8 cellular contexts compared by ENCODE assay signal in the genomic region with DNA sequence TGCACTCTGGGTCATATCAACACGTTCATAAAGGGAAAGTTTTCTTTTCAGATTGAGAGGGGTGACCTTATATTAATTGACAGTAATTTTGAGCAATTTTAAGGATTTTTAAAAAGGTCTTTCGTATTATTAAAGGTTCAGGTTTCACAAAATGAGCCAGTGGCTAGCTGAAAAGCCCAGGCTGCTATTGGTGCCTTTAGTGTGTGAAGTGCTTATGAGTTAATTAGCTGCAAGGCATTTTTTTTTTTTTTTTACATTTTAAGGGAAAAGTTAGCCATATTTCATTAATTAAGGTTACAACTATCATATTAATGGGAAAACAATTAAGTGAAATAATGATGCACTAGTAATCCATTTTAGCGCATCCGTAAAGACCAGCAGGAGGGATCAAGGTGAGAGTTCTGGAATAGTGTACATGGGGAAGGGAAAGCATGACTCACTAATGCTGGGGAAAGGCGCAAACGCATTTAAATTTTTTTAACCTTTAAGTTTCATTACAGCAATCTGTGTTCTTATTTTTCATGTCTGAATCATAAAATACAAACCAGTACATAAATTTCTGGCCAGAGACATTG.
A peak's percentile ranks its signal among the peaks of the same experiment; 100 is the strongest.
DNase-seq lines count a peak whose midpoint lies in the region; ATAC-seq and TF ChIP-seq lines count a peak whose summit lies in the region.

No MANE protein-coding gene starts in this region.

- peak; percentile 73 for DNase-seq in NCI-H69 (lab: John Stamatoyannopoulos, UW)
- DNase-seq in NCI-H2029 treated with DMSO at 0.1 percent for 48 hours (lab: John Stamatoyannopoulos, UW), result no peak
- DNase-seq in NK-92 (lab: John Stamatoyannopoulos, UW; ENCODE audit: unreplicated experiment), result no peak
- no peak for DNase-seq in tibial nerve (ENCODE audit: low spot score in 2 of 2)
- DNase-seq in NCI-H82 (lab: John Stamatoyannopoulos, UW), result no peak

- H3K79me2 ChIP-seq in neural cell (replicated peaks; ENCODE audit: insufficient read depth, low read length), result no peaks in the 10 kb centered on the region

- H3K9me3 ChIP-seq in neural cell (ENCODE audit: low read length) (no peaks in the 10 kb centered on the region), tibial nerve (no peaks in the 10 kb centered on the region)

- H3K27ac ChIP-seq in neural cell (ENCODE audit: low read length) (no peak overlapping the region), tibial nerve (no peak overlapping the region)

- peaks cover 0 to 12% (median 2%) of the 10 kb centered on the region in 4 donors for H3K4me1 ChIP-seq in tibial nerve

- H3K4me3 ChIP-seq in neural cell (ENCODE audit: low read length) (peak overlapping the region; percentile 4), tibial nerve (no peak overlapping the region)

- no peaks in the 10 kb centered on the region for H4K20me1 ChIP-seq in neural cell (ENCODE audit: insufficient read depth)

- H3K4me2 ChIP-seq in neural cell (ENCODE audit: low read length), result no peak overlapping the region

- H3K36me3 ChIP-seq in neural cell (ENCODE audit: insufficient read depth, low read length), result no peaks in the 10 kb centered on the region
- H3K36me3 ChIP-seq in tibial nerve, result peaks cover 0 to 4% (median 0%) of the 10 kb centered on the region in 3 donors

- no peak for TF ChIP-seq EP300 in neural cell (conservative IDR thresholded peaks at IDR 0.05; ENCODE audit: poor library complexity, severe bottlenecking)
- TF ChIP-seq EP300 in tibial nerve (IDR thresholded peaks at IDR 0.05), result no peak

- TF ChIP-seq RAD21 in neural cell (conservative IDR thresholded peaks at IDR 0.05), result no peak

- TF ChIP-seq POLR2A in tibial nerve (IDR thresholded peaks at IDR 0.05), result no peak

- no peaks in the 10 kb centered on the region for H3F3A ChIP-seq in neural cell (ENCODE audit: insufficient read depth, low read length, poor library complexity, severe bottlenecking)

- 74 to 82% methylated on average over 6 of the region's 6 CpGs for WGBS in tibial nerve, 2 donors

- TF ChIP-seq CTCF in neural cell (IDR thresholded peaks at IDR 0.05; ENCODE audit: poor library complexity, severe bottlenecking), result no peak
- no peak for TF ChIP-seq CTCF in tibial nerve (IDR thresholded peaks at IDR 0.05)

- H2AFZ ChIP-seq in neural cell (ENCODE audit: low read depth, low read length), result no peak overlapping the region

- H3K9me2 ChIP-seq in neural cell (ENCODE audit: insufficient read depth, low read length), result no peaks in the 10 kb centered on the region

- no peak overlapping the region for H3K9ac ChIP-seq in neural cell (ENCODE audit: low read length)

- no peaks in the 10 kb centered on the region for H3K27me3 ChIP-seq in neural cell (ENCODE audit: insufficient read depth, low read depth, low read length)
- H3K27me3 ChIP-seq in tibial nerve, result no peaks in the 10 kb centered on the region

- ATAC-seq in GM19035 (IDR thresholded peaks at IDR 0.05; ENCODE audit: unreplicated experiment) (peak; percentile 33), HG02759 (IDR thresholded peaks at IDR 0.05; ENCODE audit: unreplicated experiment) (peak; percentile 42)

TF ChIP-seq in neural cell, 6 proteins besides CTCF, POLR2A, EP300 and RAD21:
- no peak for TF ChIP-seq POLR2AphosphoS5 (IDR thresholded peaks at IDR 0.05)
- no peak for TF ChIP-seq MXI1 (conservative IDR thresholded peaks at IDR 0.05; ENCODE audit: poor library complexity, severe bottlenecking)
- TF ChIP-seq SMC3 (conservative IDR thresholded peaks at IDR 0.05; ENCODE audit: poor library complexity), result no peak
- no peak for TF ChIP-seq EZH2 (IDR thresholded peaks at IDR 0.05; ENCODE audit: borderline replicate concordance, insufficient read depth, low read length, poor library complexity, severe bottlenecking)
- no peak for TF ChIP-seq TAF1 (IDR thresholded peaks at IDR 0.05; ENCODE audit: low read depth)
- TF ChIP-seq REST (IDR thresholded peaks at IDR 0.05; ENCODE audit: borderline replicate concordance), result no peak
